2 cellular contexts compared by ENCODE assay signal in genomic region chr6:167045828-167046580, GRCh38.
TF ChIP-seq lines count a peak whose summit lies in the region.

No MANE protein-coding gene starts in this region.

TF ChIP-seq in HCT116, 20 proteins besides CTCF, POLR2A, EP300 and RAD21 (continued from another document):
- TF ChIP-seq ZBTB33 (IDR thresholded peaks at IDR 0.05; ENCODE audit: extremely low read depth, insufficient replicate concordance, low read length), result no peak
- no peak for TF ChIP-seq JUND (IDR thresholded peaks at IDR 0.05)
- no peak for TF ChIP-seq ZNF274 (IDR thresholded peaks at IDR 0.05; ENCODE audit: low read depth, low read length)
- no peak for TF ChIP-seq ELF1 (IDR thresholded peaks at IDR 0.05; ENCODE audit: borderline replicate concordance, low read depth)
TF ChIP-seq in HCT116: peak in this region for 0.

TF ChIP-seq in HepG2, 621 proteins besides CTCF, POLR2A, EP300 and RAD21:
- 0 out of 2 replicates have a peak, but pooled peaks have one; percentile 2 for TF ChIP-seq ZBTB40 (IDR thresholded peaks at IDR 0.05)
- no peak for TF ChIP-seq ZBTB40 (CRISPR knock-in tag; IDR thresholded peaks at IDR 0.05)
- TF ChIP-seq HNRNPK (IDR thresholded peaks at IDR 0.05; ENCODE audit: low read depth, low read length, poor library complexity, severe bottlenecking), result peak; percentile 80
- peak; percentile 97 for TF ChIP-seq ZNF512 (CRISPR knock-in tag; IDR thresholded peaks at IDR 0.05)
- TF ChIP-seq STAG1 (CRISPR knock-in tag; IDR thresholded peaks at IDR 0.05), result peak; percentile 51
- TF ChIP-seq ZNF235 (CRISPR knock-in tag; IDR thresholded peaks at IDR 0.05; ENCODE audit: borderline replicate concordance), result no peak
